In genomic region chr5:137186759-137187461, GRCh38 we compare ENCODE assay signal across 14 cellular contexts.
DNase-seq lines count a peak whose midpoint lies in the region; ATAC-seq and TF ChIP-seq lines count a peak whose summit lies in the region.
"Had no signal": no experiment of that assay in that cellular context is flagged by ENCODE, and none has a peak within 500 bp of the region (broad histone marks: within the 10 kb centered on the region; RNA-seq: fewer than 3 reads in every experiment).

No MANE protein-coding gene starts in this region.

- H3K9me3 ChIP-seq in adrenal gland (replicated peaks in 1 of 3): no peaks in the 10 kb centered on the region
- no peaks in the 10 kb centered on the region for H3K9me3 ChIP-seq in heart left ventricle
- H3K9me3 ChIP-seq: Peyer's patch had no signal

- ATAC-seq in heart left ventricle (peak in 3 of 4 donors; percentile 50 to 86 (median 71)), HG02623 (IDR thresholded peaks at IDR 0.05; ENCODE audit: unreplicated experiment) (no peak)
- ATAC-seq: activated CD8-positive, alpha-beta memory T cell treated with anti-CD3 and anti-CD28 coated beads, Interleukin-2, amount 10 ng/mL, durations not matched to agents 7 days and 5 days; GM12878 had no signal

- TF ChIP-seq CTCF in adrenal gland (IDR thresholded peaks at IDR 0.05) (no peak), heart left ventricle (IDR thresholded peaks at IDR 0.05) (no peak)

- no peaks in the 10 kb centered on the region for H3K36me3 ChIP-seq in adrenal gland (replicated peaks in 1 of 2)
- H3K36me3 ChIP-seq in heart left ventricle: no peaks in the 10 kb centered on the region
- H3K36me3 ChIP-seq: Peyer's patch had no signal

- H3K4me3 ChIP-seq in adrenal gland (no peak overlapping the region), heart left ventricle (no peak overlapping the region), skeletal muscle cell (ENCODE audit: low read depth, low read length) (no peak overlapping the region)
- H3K4me3 ChIP-seq: GM12878, Peyer's patch had no signal

- peak; percentile 60 for DNase-seq in ELR (ENCODE audit: low read depth)
- peak; percentile 38 to 75 (median 57) for DNase-seq in adrenal gland
- peak in 2 of 5 donors; percentile 30 to 42 for DNase-seq in heart left ventricle
- DNase-seq in skeletal muscle cell (ENCODE audit: low read depth): peak; percentile 83
- no peak for DNase-seq in retina
- DNase-seq in GDM1 (lab: John Stamatoyannopoulos, UW): no peak
- DNase-seq in NCI-H345 treated with DMSO at 0.1 percent for 48 hours (lab: John Stamatoyannopoulos, UW; ENCODE audit: unreplicated experiment): no peak
- DNase-seq: activated CD8-positive, alpha-beta memory T cell treated with anti-CD3 and anti-CD28 coated beads, Interleukin-2, amount 10 ng/mL, durations not matched to agents 7 days and 5 days; activated naive CD8-positive, alpha-beta T cell treated with anti-CD3 and anti-CD28 coated beads for 36 hours; Calu3; immature natural killer cell; Peyer's patch had no signal

- no peaks in the 10 kb centered on the region for H3K27me3 ChIP-seq in adrenal gland
- no peaks in the 10 kb centered on the region for H3K27me3 ChIP-seq in heart left ventricle
- H3K27me3 ChIP-seq: Peyer's patch had no signal

- TF ChIP-seq POLR2A in adrenal gland (IDR thresholded peaks at IDR 0.05) (no peak), heart left ventricle (IDR thresholded peaks at IDR 0.05) (no peak)

- H3K4me1 ChIP-seq in adrenal gland (replicated peaks in 1 of 2): no peaks in the 10 kb centered on the region
- peaks cover 0 to 3% (median 0%) of the 10 kb centered on the region in 12 donors for H3K4me1 ChIP-seq in heart left ventricle
- H3K4me1 ChIP-seq: Peyer's patch had no signal

- H3K27ac ChIP-seq in adrenal gland (peak overlapping the region in 3 of 5 donors; percentile 5 to 74 (median 26)), heart left ventricle (no peak overlapping the region)
- H3K27ac ChIP-seq: Peyer's patch had no signal

- 53 to 66% (median 56%) methylated on average over 5 of the region's 5 CpGs for WGBS in adrenal gland, 4 donors
- 55 to 69% (median 57%) methylated on average over 5 of the region's 5 CpGs for WGBS in heart left ventricle, 4 donors

- intact Hi-C loops in adrenal gland (cut with DNase I): no loop called here
- intact Hi-C loops in heart left ventricle (cut with DNase I): no loop called here

Comparison
In these comparisons a context has a peak if more than half of its experiments do, and no peak if none do; other contexts are left out.
1. DNase-seq: peak in ELR (single experiment), adrenal gland (7 of 7) and skeletal muscle cell (single experiment); none in retina (single experiment), GDM1 (single experiment) and NCI-H345 treated with DMSO at 0.1 percent for 48 hours (single experiment).
2. H3K27ac ChIP-seq: peak in adrenal gland (3 of 5); none in heart left ventricle (0 of 12).